ENCODE assay signal across 2 cellular contexts in the genomic region with DNA sequence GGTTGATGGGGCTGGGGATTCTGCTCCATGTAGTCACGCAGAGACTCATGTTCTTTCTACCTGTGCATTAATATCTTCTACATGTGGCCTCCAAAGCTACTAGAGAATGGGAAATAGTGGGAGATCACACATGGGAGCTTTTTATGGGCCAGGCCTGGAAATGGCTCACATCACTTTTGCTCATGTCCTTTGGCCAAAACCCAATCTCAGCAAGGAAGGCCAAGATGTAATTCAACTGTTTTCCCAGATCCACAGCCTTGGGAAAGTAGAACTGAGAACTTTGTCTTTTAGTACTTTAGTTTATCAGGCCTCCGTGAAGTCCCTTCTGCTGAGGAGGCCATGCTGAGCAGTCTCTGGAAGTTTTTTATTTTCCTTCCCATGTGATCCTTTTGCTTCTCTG.
TF ChIP-seq lines count a peak whose summit lies in the region.

No MANE protein-coding gene starts in this region.

TF ChIP-seq in SK-N-SH, 30 proteins besides CTCF, POLR2A, EP300 and RAD21:
- TF ChIP-seq, protein P1, sequence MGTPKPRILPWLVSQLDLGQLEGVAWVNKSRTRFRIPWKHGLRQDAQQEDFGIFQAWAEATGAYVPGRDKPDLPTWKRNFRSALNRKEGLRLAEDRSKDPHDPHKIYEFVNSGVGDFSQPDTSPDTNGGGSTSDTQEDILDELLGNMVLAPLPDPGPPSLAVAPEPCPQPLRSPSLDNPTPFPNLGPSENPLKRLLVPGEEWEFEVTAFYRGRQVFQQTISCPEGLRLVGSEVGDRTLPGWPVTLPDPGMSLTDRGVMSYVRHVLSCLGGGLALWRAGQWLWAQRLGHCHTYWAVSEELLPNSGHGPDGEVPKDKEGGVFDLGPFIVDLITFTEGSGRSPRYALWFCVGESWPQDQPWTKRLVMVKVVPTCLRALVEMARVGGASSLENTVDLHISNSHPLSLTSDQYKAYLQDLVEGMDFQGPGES (IDR thresholded peaks at IDR 0.05; ENCODE audit: low read depth, low read length) = no peak
- TF ChIP-seq RXRA (IDR thresholded peaks at IDR 0.05; ENCODE audit: borderline replicate concordance, low read depth) = no peak
- no peak for TF ChIP-seq FOXM1 (IDR thresholded peaks at IDR 0.05; ENCODE audit: low read depth)
- TF ChIP-seq FOXJ3 (CRISPR knock-in tag; IDR thresholded peaks at IDR 0.05) = no peak
- TF ChIP-seq TEAD4 (IDR thresholded peaks at IDR 0.05; ENCODE audit: borderline replicate concordance, insufficient read depth) = no peak
- no peak for TF ChIP-seq ELF1 (IDR thresholded peaks at IDR 0.05)
- TF ChIP-seq NRF1 (IDR thresholded peaks at IDR 0.05; ENCODE audit: low read depth, low read length) = no peak
- no peak for TF ChIP-seq USF1 (IDR thresholded peaks at IDR 0.05; ENCODE audit: borderline replicate concordance, low read depth)
- no peak for TF ChIP-seq TAF1 (IDR thresholded peaks at IDR 0.05; ENCODE audit: borderline replicate concordance, low read depth, low read length)
- TF ChIP-seq, protein P2, sequence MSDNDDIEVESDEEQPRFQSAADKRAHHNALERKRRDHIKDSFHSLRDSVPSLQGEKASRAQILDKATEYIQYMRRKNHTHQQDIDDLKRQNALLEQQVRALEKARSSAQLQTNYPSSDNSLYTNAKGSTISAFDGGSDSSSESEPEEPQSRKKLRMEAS (IDR thresholded peaks at IDR 0.05; ENCODE audit: low read depth) = no peak
- TF ChIP-seq, protein P3, sequence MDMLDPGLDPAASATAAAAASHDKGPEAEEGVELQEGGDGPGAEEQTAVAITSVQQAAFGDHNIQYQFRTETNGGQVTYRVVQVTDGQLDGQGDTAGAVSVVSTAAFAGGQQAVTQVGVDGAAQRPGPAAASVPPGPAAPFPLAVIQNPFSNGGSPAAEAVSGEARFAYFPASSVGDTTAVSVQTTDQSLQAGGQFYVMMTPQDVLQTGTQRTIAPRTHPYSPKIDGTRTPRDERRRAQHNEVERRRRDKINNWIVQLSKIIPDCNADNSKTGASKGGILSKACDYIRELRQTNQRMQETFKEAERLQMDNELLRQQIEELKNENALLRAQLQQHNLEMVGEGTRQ (IDR thresholded peaks at IDR 0.05; ENCODE audit: borderline replicate concordance, low read depth, low read length) = no peak
- TF ChIP-seq MEF2A (IDR thresholded peaks at IDR 0.05; ENCODE audit: borderline replicate concordance, low read depth) = no peak
- TF ChIP-seq, protein P4, sequence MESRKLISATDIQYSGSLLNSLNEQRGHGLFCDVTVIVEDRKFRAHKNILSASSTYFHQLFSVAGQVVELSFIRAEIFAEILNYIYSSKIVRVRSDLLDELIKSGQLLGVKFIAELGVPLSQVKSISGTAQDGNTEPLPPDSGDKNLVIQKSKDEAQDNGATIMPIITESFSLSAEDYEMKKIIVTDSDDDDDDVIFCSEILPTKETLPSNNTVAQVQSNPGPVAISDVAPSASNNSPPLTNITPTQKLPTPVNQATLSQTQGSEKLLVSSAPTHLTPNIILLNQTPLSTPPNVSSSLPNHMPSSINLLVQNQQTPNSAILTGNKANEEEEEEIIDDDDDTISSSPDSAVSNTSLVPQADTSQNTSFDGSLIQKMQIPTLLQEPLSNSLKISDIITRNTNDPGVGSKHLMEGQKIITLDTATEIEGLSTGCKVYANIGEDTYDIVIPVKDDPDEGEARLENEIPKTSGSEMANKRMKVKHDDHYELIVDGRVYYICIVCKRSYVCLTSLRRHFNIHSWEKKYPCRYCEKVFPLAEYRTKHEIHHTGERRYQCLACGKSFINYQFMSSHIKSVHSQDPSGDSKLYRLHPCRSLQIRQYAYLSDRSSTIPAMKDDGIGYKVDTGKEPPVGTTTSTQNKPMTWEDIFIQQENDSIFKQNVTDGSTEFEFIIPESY (IDR thresholded peaks at IDR 0.05; ENCODE audit: borderline replicate concordance, low read depth) = no peak
- TF ChIP-seq RFX5 (IDR thresholded peaks at IDR 0.05; ENCODE audit: low read length) = no peak
- no peak for TF ChIP-seq TCF12 (IDR thresholded peaks at IDR 0.05)
- no peak for TF ChIP-seq RCOR1 (IDR thresholded peaks at IDR 0.05; ENCODE audit: low read length)
- no peak for TF ChIP-seq SMC3 (IDR thresholded peaks at IDR 0.05; ENCODE audit: low read depth, low read length)
- no peak for TF ChIP-seq PBX3 (IDR thresholded peaks at IDR 0.05)
- TF ChIP-seq MXI1 (IDR thresholded peaks at IDR 0.05; ENCODE audit: low read depth, low read length) = no peak

TF ChIP-seq in SK-N-SH treated with all-trans-retinoic acid at 6 μM for 48 hours, 23 proteins besides CTCF, POLR2A, EP300 and RAD21:
- TF ChIP-seq, protein P5, sequence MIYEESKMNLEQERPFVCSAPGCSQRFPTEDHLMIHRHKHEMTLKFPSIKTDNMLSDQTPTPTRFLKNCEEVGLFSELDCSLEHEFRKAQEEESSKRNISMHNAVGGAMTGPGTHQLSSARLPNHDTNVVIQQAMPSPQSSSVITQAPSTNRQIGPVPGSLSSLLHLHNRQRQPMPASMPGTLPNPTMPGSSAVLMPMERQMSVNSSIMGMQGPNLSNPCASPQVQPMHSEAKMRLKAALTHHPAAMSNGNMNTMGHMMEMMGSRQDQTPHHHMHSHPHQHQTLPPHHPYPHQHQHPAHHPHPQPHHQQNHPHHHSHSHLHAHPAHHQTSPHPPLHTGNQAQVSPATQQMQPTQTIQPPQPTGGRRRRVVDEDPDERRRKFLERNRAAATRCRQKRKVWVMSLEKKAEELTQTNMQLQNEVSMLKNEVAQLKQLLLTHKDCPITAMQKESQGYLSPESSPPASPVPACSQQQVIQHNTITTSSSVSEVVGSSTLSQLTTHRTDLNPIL (CRISPR knock-in tag; IDR thresholded peaks at IDR 0.05; ENCODE audit: low read depth) = no peak
- TF ChIP-seq ZC3H10 (CRISPR knock-in tag; IDR thresholded peaks at IDR 0.05) (no peak), TOX (CRISPR knock-in tag; IDR thresholded peaks at IDR 0.05; ENCODE audit: borderline replicate concordance) (no peak), ZNF8 (CRISPR knock-in tag; IDR thresholded peaks at IDR 0.05) (no peak), TSHZ2 (CRISPR knock-in tag; IDR thresholded peaks at IDR 0.05) (no peak), TCF4 (CRISPR knock-in tag; IDR thresholded peaks at IDR 0.05; ENCODE audit: borderline replicate concordance) (no peak), ISL1 (CRISPR knock-in tag; IDR thresholded peaks at IDR 0.05) (no peak), CSDC2 (CRISPR knock-in tag; IDR thresholded peaks at IDR 0.05) (no peak), ZNF70 (CRISPR knock-in tag; IDR thresholded peaks at IDR 0.05) (no peak), PATZ1 (CRISPR knock-in tag; IDR thresholded peaks at IDR 0.05; ENCODE audit: borderline replicate concordance) (no peak), BACH2 (CRISPR knock-in tag; IDR thresholded peaks at IDR 0.05; ENCODE audit: borderline replicate concordance) (no peak), RARB (CRISPR knock-in tag; IDR thresholded peaks at IDR 0.05) (no peak), ARNTL (CRISPR knock-in tag; IDR thresholded peaks at IDR 0.05; ENCODE audit: borderline replicate concordance, low read depth) (no peak), SNAI2 (CRISPR knock-in tag; IDR thresholded peaks at IDR 0.05) (no peak), GLIS3 (CRISPR knock-in tag; IDR thresholded peaks at IDR 0.05) (no peak), ESRRG (CRISPR knock-in tag; IDR thresholded peaks at IDR 0.05) (no peak), OSR1 (CRISPR knock-in tag; IDR thresholded peaks at IDR 0.05) (no peak), ZNF565 (CRISPR knock-in tag; conservative IDR thresholded peaks at IDR 0.05; ENCODE audit: low read depth) (no peak)
- TF ChIP-seq, protein P6, sequence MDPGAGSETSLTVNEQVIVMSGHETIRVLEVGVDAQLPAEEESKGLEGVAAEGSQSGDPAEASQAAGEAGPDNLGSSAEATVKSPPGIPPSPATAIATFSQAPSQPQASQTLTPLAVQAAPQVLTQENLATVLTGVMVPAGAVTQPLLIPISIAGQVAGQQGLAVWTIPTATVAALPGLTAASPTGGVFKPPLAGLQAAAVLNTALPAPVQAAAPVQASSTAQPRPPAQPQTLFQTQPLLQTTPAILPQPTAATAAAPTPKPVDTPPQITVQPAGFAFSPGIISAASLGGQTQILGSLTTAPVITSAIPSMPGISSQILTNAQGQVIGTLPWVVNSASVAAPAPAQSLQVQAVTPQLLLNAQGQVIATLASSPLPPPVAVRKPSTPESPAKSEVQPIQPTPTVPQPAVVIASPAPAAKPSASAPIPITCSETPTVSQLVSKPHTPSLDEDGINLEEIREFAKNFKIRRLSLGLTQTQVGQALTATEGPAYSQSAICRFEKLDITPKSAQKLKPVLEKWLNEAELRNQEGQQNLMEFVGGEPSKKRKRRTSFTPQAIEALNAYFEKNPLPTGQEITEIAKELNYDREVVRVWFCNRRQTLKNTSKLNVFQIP (CRISPR knock-in tag; IDR thresholded peaks at IDR 0.05; ENCODE audit: borderline replicate concordance, low read depth) = no peak
- TF ChIP-seq, protein P7, sequence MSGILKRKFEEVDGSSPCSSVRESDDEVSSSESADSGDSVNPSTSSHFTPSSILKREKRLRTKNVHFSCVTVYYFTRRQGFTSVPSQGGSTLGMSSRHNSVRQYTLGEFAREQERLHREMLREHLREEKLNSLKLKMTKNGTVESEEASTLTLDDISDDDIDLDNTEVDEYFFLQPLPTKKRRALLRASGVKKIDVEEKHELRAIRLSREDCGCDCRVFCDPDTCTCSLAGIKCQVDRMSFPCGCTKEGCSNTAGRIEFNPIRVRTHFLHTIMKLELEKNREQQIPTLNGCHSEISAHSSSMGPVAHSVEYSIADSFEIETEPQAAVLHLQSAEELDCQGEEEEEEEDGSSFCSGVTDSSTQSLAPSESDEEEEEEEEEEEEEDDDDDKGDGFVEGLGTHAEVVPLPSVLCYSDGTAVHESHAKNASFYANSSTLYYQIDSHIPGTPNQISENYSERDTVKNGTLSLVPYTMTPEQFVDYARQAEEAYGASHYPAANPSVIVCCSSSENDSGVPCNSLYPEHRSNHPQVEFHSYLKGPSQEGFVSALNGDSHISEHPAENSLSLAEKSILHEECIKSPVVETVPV (CRISPR knock-in tag; IDR thresholded peaks at IDR 0.05) = no peak
